18 cellular contexts compared by ENCODE assay signal in the genomic region with DNA sequence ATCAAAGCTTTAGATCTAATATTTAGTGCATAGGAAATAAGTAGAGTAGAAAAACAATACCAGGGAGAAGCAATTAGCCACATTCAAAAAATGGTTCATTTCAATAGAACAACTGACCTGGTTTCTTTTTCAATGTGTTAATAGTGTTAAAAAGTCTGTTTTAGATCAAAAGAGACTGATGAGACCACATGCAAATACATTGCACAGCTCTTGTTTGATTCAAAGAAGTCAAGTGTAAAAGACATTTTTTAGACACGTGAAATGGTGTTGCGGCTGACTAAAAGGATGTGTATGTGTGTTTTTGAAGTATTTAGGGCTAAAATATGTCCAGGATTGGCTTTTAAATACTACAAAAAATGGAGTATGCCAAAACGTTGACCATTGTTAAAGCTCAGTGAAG. TPM values are rescaled to one million over a fixed set of nuclear protein-coding genes. Genes with fewer than 3 reads are reported as not detected.
"Had no signal": no experiment of that assay in that cellular context is flagged by ENCODE, and none has a peak within 500 bp of the region (broad histone marks: within the 10 kb centered on the region; RNA-seq: fewer than 3 reads in every experiment).

No MANE protein-coding gene starts in this region.

- H3K27me3 ChIP-seq: esophagus squamous epithelium had no signal

- H3K27ac ChIP-seq: cardiac muscle cell, spleen had no signal

- H3K36me3 ChIP-seq: cardiac muscle cell, esophagus squamous epithelium, thoracic aorta had no signal

- FAIRE-seq: TTC549 had no signal

- ATAC-seq: activated CD8-positive, alpha-beta T cell treated with anti-CD3 and anti-CD28 coated beads, Interleukin-2, amount 10 ng/mL, durations not matched to agents 7 days and 5 days; activated naive CD4-positive, alpha-beta T cell treated with anti-CD3 and anti-CD28 coated beads, Interleukin-2, amount 50 U/mL, for 72 hours; activated T-cell treated with anti-CD3 and anti-CD28 coated beads, Interleukin-2, amount 50 U/mL, for 4 hours; stimulated activated memory B cell treated with anti-CD40 and anti-IgM and Interleukin-4, amounts not matched to agents 10 μg/mL and 1 μg/mL and 100 μg/mL, for 72 hours had no signal

- H3K9me3 ChIP-seq: esophagus squamous epithelium, spleen, thoracic aorta had no signal

- DNase-seq: activated CD4-positive, alpha-beta T cell treated with anti-CD3 and anti-CD28 coated beads for 4 hours; activated CD8-positive, alpha-beta T cell treated with anti-CD3 and anti-CD28 coated beads, Interleukin-2, amount 10 ng/mL, durations not matched to agents 7 days and 5 days; activated gamma-delta T cell; activated T-cell treated with anti-CD3 and anti-CD28 coated beads, Interleukin-2, amount 50 U/mL, for 4 hours; amniotic stem cell; dermis blood vessel endothelial cell; effector memory CD4-positive, alpha-beta T cell; esophagus squamous epithelium; nucleus accumbens; spleen; stimulated activated CD4-positive, alpha-beta T cell treated with anti-CD3 and anti-CD28 coated beads, Interleukin-4, amount 100 ng/mL, for 4 hours had no signal

- H3K36me3 Mint-ChIP-seq: activated naive CD4-positive, alpha-beta T cell treated with anti-CD3 and anti-CD28 coated beads, Interleukin-2, amount 50 U/mL, for 72 hours had no signal

- H3K4me3 Mint-ChIP-seq: activated CD8-positive, alpha-beta T cell treated with anti-CD3 and anti-CD28 coated beads, Interleukin-2, amount 10 ng/mL, durations not matched to agents 7 days and 5 days; memory B cell; stimulated activated memory B cell treated with anti-CD40 and anti-IgM and Interleukin-4, amounts not matched to agents 10 μg/mL and 1 μg/mL and 100 μg/mL, for 72 hours had no signal

- H3K27ac Mint-ChIP-seq: activated CD8-positive, alpha-beta T cell treated with anti-CD3 and anti-CD28 coated beads, Interleukin-2, amount 10 ng/mL, durations not matched to agents 7 days and 5 days; activated naive CD4-positive, alpha-beta T cell treated with anti-CD3 and anti-CD28 coated beads, Interleukin-2, amount 50 U/mL, for 72 hours; memory B cell; stimulated activated memory B cell treated with anti-CD40 and anti-IgM and Interleukin-4, amounts not matched to agents 10 μg/mL and 1 μg/mL and 100 μg/mL, for 72 hours had no signal

- H3K9me3 Mint-ChIP-seq: activated naive CD4-positive, alpha-beta T cell treated with anti-CD3 and anti-CD28 coated beads, Interleukin-2, amount 50 U/mL, for 72 hours; activated T-cell treated with anti-CD3 and anti-CD28 coated beads, Interleukin-2, amount 50 U/mL, for 4 hours; memory B cell; stimulated activated memory B cell treated with anti-CD40 and anti-IgM and Interleukin-4, amounts not matched to agents 10 μg/mL and 1 μg/mL and 100 μg/mL, for 72 hours had no signal

RNA-seq across cellular contexts. Expression of a gene that starts 1.2 kb away (rescaled TPM):
- total RNA-seq: cardiac muscle cell, mononuclear cell had no signal
- polyA plus RNA-seq: cardiac muscle cell had no signal
